Comparison of ENCODE assay signal across 8 cellular contexts in the genomic region with DNA sequence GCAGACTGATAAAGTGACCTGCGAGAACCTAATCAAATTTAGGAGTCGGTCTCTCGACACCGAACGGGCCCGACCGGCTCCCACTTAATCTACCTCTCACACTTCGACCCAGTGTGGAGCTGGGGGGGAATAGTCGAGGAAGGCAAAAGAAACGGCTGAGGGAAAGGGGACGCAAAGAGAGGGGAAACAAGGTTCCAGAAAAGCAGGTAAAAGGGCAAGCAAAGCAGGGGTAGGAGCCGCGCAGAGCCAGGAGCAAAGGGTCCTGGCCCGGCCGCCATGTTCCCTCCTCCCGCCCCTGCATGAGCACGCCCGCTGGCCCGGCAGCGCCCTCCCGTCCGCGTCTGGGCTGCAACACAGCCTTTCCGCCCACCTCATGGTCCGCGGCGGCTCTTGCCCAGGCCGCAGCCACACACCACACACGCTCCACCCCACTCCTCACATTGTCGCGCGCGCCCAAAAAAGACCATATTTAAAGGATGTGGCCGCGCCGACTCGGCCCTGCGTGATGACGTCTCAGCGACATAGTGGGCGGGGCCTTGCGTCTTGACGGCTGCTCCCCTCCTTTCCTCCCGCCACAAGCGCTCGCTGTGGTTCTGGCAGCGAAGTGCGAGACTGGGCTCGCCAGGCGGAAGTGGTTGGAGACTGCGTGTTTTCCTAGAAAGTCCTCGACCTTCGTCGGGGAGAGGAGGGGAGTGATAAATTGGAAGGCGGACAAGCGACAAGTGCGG. TPM values are rescaled to one million over a fixed set of nuclear protein-coding genes. Genes with fewer than 3 reads are reported as not detected.
A peak's percentile ranks its signal among the peaks of the same experiment; 100 is the strongest.
DNase-seq lines count a peak whose midpoint lies in the region; TF ChIP-seq lines count a peak whose summit lies in the region.

A gene with protein sequence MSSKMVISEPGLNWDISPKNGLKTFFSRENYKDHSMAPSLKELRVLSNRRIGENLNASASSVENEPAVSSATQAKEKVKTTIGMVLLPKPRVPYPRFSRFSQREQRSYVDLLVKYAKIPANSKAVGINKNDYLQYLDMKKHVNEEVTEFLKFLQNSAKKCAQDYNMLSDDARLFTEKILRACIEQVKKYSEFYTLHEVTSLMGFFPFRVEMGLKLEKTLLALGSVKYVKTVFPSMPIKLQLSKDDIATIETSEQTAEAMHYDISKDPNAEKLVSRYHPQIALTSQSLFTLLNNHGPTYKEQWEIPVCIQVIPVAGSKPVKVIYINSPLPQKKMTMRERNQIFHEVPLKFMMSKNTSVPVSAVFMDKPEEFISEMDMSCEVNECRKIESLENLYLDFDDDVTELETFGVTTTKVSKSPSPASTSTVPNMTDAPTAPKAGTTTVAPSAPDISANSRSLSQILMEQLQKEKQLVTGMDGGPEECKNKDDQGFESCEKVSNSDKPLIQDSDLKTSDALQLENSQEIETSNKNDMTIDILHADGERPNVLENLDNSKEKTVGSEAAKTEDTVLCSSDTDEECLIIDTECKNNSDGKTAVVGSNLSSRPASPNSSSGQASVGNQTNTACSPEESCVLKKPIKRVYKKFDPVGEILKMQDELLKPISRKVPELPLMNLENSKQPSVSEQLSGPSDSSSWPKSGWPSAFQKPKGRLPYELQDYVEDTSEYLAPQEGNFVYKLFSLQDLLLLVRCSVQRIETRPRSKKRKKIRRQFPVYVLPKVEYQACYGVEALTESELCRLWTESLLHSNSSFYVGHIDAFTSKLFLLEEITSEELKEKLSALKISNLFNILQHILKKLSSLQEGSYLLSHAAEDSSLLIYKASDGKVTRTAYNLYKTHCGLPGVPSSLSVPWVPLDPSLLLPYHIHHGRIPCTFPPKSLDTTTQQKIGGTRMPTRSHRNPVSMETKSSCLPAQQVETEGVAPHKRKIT (minus strand): TSS at position 510 of the 728 bp plus-strand sequence. CDS start 1,165 bp downstream, outside the sequence.

- peaks cover 44% of the 10 kb centered on the region for H3K4me1 Mint-ChIP-seq in HFFc6 (ENCODE audit: low read depth)

- H3K9me3 Mint-ChIP-seq in HFFc6 = no peaks in the 10 kb centered on the region

- no peak; the same call in 1 of the 2 replicates for TF ChIP-seq CTCF in HFFc6 (IDR thresholded peaks at IDR 0.05)
- TF ChIP-seq CTCF in NB4 (IDR thresholded peaks at IDR 0.05; ENCODE audit: low read depth, low read length) = no peak

- DNase-seq in GM04504 (ENCODE audit: low read depth) (peak; percentile 85), HFFc6 (peak; percentile 90), NB4 (ENCODE audit: low read depth) (peak; percentile 96), SK-N-MC (ENCODE audit: low read depth, low spot score) (peak; percentile 34), germinal center (ENCODE audit: low spot score) (peak; percentile 91), non-pigmented ciliary epithelial cell (ENCODE audit: low read depth) (peak; percentile 77), superior temporal gyrus (ENCODE audit: extremely low spot score) (peak; percentile 95)
- peak; percentile 95 for DNase-seq in activated naive CD4-positive, alpha-beta T cell treated with anti-CD3 and anti-CD28 coated beads, Interleukin-2, amount 50 U/mL, for 16 hours

- H3K36me3 ChIP-seq in SK-N-MC (ENCODE audit: insufficient read depth, low read length) = peaks cover 30% of the 10 kb centered on the region

- H3K4me3 ChIP-seq in NB4 (ENCODE audit: low read depth, low read length) (peak within 1 kb of the TSS; percentile 82), SK-N-MC (peak within 1 kb of the TSS; percentile 86)

- TF ChIP-seq POLR2A in NB4 (IDR thresholded peaks at IDR 0.05; ENCODE audit: extremely low read depth, insufficient read length) = peak; percentile 98

- peak within 1 kb of the TSS; percentile 67 for H3K27ac ChIP-seq in SK-N-MC

- H3K9me3 ChIP-seq in SK-N-MC (ENCODE audit: low read depth, low read length) = no peaks in the 10 kb centered on the region

- H3K9ac ChIP-seq in SK-N-MC (ENCODE audit: insufficient read length) = peak within 1 kb of the TSS; percentile 96

- peaks cover 8% of the 10 kb centered on the region for H3K36me3 Mint-ChIP-seq in HFFc6 (ENCODE audit: low read depth)

- peak within 1 kb of the TSS; percentile 97 for H3K27ac Mint-ChIP-seq in HFFc6

- peaks cover 4% of the 10 kb centered on the region for H3K27me3 Mint-ChIP-seq in HFFc6 (ENCODE audit: insufficient read depth)

- peak within 1 kb of the TSS; percentile 98 for H3K4me3 Mint-ChIP-seq in HFFc6

RNA-seq across cellular contexts. Expression of the gene that starts here (rescaled TPM):
- total RNA-seq in HFFc6 (2021; fragmentation: NEBNext Ultra II Directional; extraction: Animal tissue kit (Norgen Biotek cat#: 25700)) = 10 to 100 TPM; 29.3 to 36.9 (median 33.8) TPM

Comparison
In these comparisons a context has a peak if more than half of its experiments do, and no peak if none do; other contexts are left out.
1. Peak in every context shown above with its lines: DNase-seq, H3K4me3 ChIP-seq and H3K27ac ChIP-seq.
2. DNase-seq: peak in every context shown above with its lines; median percentile 96 in NB4; 95 in activated naive CD4-positive, alpha-beta T cell treated with anti-CD3 and anti-CD28 coated beads, Interleukin-2, amount 50 U/mL, for 16 hours; 95 in superior temporal gyrus; 91 in germinal center; 90 in HFFc6; 85 in GM04504; 77 in non-pigmented ciliary epithelial cell; 34 in SK-N-MC.